25 cellular contexts compared by ENCODE assay signal in the genomic region with DNA sequence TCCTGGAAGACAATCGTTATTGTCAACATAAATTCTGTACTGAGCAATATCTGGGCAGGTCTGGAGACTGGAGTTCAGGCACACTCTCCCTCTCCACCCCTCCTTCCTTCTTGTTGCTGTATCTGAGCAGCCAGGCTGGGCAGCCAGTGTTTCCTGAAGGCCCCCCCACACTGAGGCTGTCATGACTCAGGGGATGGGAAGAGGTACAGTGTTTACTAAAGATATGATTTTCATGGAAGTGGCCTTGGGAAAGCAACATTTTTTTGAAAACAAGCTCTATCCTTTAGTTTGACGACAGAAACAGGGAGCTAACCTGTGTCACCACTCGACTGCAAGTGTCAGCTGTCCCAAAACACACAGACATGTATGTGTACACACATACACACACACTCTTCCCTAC.
"Had no signal": no experiment of that assay in that cellular context is flagged by ENCODE, and none has a peak within 500 bp of the region (broad histone marks: within the 10 kb centered on the region; RNA-seq: fewer than 3 reads in every experiment).

No MANE protein-coding gene starts in this region.

- H3K9me3 Mint-ChIP-seq: nephron progenitor cell; stimulated activated naive CD8-positive, alpha-beta T cell treated with anti-CD3 and anti-CD28 coated beads, Interleukin-15, amount 100 ng/mL, for 72 hours had no signal

- DNase-seq: dermis blood vessel endothelial cell; effector memory CD4-positive, alpha-beta T cell; esophagus squamous epithelium; hypothalamus; immature natural killer cell; islet precursor cell; kidney glomerular epithelial cell; left ventricle myocardium superior; lower lobe of right lung; naive thymus-derived CD8-positive, alpha-beta T cell; nephron progenitor cell; occipital lobe; ovary; posterior cingulate gyrus; psoas muscle; right cardiac atrium; spleen; stimulated activated CD4-positive, alpha-beta T cell treated with anti-CD3 and anti-CD28 coated beads, Interleukin-4, amount 100 ng/mL, for 4 hours; stimulated activated naive CD4-positive, alpha-beta T cell; stimulated activated naive CD8-positive, alpha-beta T cell treated with anti-CD3 and anti-CD28 coated beads, Interleukin-15, amount 100 ng/mL, for 72 hours; trophoblast cell had no signal

- H3K36me3 ChIP-seq: esophagus squamous epithelium, lower lobe of right lung, ovary, spleen, suprapubic skin, vagina had no signal

- ATAC-seq: left ventricle myocardium superior; lower lobe of right lung; naive thymus-derived CD8-positive, alpha-beta T cell; psoas muscle; right cardiac atrium; stimulated activated naive CD8-positive, alpha-beta T cell treated with anti-CD3 and anti-CD28 coated beads, Interleukin-15, amount 100 ng/mL, for 72 hours had no signal

- H3K4me1 ChIP-seq: esophagus squamous epithelium, lower lobe of right lung, psoas muscle, spleen, suprapubic skin, vagina had no signal

- H3K4me1 Mint-ChIP-seq: immature natural killer cell; naive thymus-derived CD8-positive, alpha-beta T cell; stimulated activated naive CD8-positive, alpha-beta T cell treated with anti-CD3 and anti-CD28 coated beads, Interleukin-15, amount 100 ng/mL, for 72 hours had no signal

- H3K9me3 ChIP-seq: esophagus squamous epithelium, lower lobe of right lung, ovary, psoas muscle, spleen, suprapubic skin, vagina had no signal

- H3K27ac ChIP-seq: coronary artery, esophagus squamous epithelium, lower lobe of right lung, ovary, psoas muscle, skin epidermis, spleen, suprapubic skin, vagina had no signal

- H3K36me3 Mint-ChIP-seq: immature natural killer cell; naive thymus-derived CD8-positive, alpha-beta T cell had no signal

- H3K4me3 ChIP-seq: coronary artery, esophagus squamous epithelium, lower lobe of right lung, ovary, psoas muscle, skin epidermis, spleen, suprapubic skin, vagina had no signal

- H3K27ac Mint-ChIP-seq: nephron progenitor cell had no signal

- H3K4me3 Mint-ChIP-seq: immature natural killer cell; naive thymus-derived CD8-positive, alpha-beta T cell; nephron progenitor cell; stimulated activated naive CD8-positive, alpha-beta T cell treated with anti-CD3 and anti-CD28 coated beads, Interleukin-15, amount 100 ng/mL, for 72 hours had no signal

- H3K27me3 ChIP-seq: esophagus squamous epithelium, ovary, spleen, suprapubic skin, vagina had no signal
